10 cellular contexts compared by ENCODE assay signal in the genomic region with DNA sequence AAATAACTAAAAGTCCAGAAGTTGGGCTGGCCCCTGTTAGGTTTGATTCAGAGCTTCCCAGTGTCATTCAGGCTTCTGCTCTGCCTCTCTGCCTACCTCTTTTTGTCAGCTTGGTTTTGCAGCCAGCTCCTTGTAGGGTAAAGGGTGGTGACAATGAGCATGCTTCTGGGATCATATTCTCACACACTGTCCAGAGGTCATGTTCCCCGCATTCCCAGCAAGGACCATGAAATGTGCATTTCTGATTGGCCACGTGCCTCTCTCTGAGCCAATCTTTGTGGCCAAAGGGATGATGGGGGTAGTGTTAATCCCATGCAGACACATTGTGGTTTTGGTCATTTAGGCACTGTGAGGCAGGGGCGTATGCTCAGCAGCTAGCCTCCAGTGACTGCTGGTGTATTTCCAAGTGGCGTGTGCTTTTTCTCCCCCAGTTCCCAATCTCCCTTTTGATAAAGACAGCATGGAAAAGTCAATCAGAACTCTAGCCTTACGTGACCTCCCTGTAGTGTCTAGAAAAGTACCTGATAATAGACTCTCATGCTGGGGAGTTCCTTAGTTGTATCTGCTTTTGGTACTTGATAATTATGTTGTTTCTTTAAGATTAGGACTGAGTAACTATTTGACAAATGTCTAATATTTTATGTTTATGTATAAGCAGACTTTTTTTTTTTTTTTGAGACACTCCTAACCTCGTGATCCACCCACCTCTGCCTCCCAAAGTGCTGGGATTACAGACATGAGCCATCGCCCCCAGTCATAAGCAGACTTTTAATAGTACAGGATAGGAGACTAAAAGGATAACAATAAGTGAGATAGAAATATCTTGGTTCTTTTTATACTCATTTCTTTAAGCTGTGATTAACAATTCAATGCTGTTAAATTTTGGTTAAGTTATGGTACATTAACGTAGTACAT. TPM values are rescaled to one million over a fixed set of nuclear protein-coding genes. Genes with fewer than 3 reads are reported as not detected.
A peak's percentile ranks its signal among the peaks of the same experiment; 100 is the strongest.
DNase-seq lines count a peak whose midpoint lies in the region; ATAC-seq and TF ChIP-seq lines count a peak whose summit lies in the region.
"Had no signal": no experiment of that assay in that cellular context is flagged by ENCODE, and none has a peak within 500 bp of the region (broad histone marks: within the 10 kb centered on the region; RNA-seq: fewer than 3 reads in every experiment).

No MANE protein-coding gene starts in this region.

- DNase-seq in BJ (ENCODE audit: low read depth) (peak; percentile 11), NB4 (ENCODE audit: low read depth) (peak; percentile 33), fibroblast of peridontal ligament (ENCODE audit: extremely low read depth) (peak; percentile 64), myocyte (ENCODE audit: low read depth) (peak; percentile 92), WERI-Rb-1 (no peak), ecto neural progenitor cell (ENCODE audit: low spot score) (no peak), NK-92 (lab: John Stamatoyannopoulos, UW; ENCODE audit: unreplicated experiment) (no peak)
- DNase-seq: T-helper 9 cell had no signal

- ATAC-seq in HG03442 (IDR thresholded peaks at IDR 0.05; ENCODE audit: unreplicated experiment) = no peak

- no peaks in the 10 kb centered on the region for H3K9me3 ChIP-seq in WERI-Rb-1 (ENCODE audit: severe bottlenecking)

- CTCF ChIA-PET in BJ (lab: Yijun Ruan, JAX) = interaction anchor here (1.3 kb wide), 1 partner anchor 13 kb away, joined by 3 read pairs; no protein-coding TSS in a partner anchor

- POLR2A ChIA-PET in BJ (lab: Charles Lee) = no interaction called here

- no peak for TF ChIP-seq POLR2A in NB4 (IDR thresholded peaks at IDR 0.05; ENCODE audit: extremely low read depth, insufficient read length)

- H3K36me3 ChIP-seq in BJ (ENCODE audit: control insufficient read depth, insufficient read depth, low read length) (no peaks in the 10 kb centered on the region), WERI-Rb-1 (peaks cover 39% of the 10 kb centered on the region)

- no peak overlapping the region for H3K4me3 ChIP-seq in BJ (ENCODE audit: low read depth, low read length)
- no peak overlapping the region for H3K4me3 ChIP-seq in NB4 (ENCODE audit: low read depth, low read length)
- H3K4me3 ChIP-seq in WERI-Rb-1 (ENCODE audit: low read depth, low read length) = no peak overlapping the region
- H3K4me3 ChIP-seq: BLaER1 treated with 17β-estradiol and CSF1 and Interleukin-3, amounts not matched to agents 10 nM and 100 nM had no signal

- no peak for TF ChIP-seq CTCF in BJ (IDR thresholded peaks at IDR 0.05; ENCODE audit: insufficient read depth, low read depth, low read length)
- no peak for TF ChIP-seq CTCF in NB4 (IDR thresholded peaks at IDR 0.05; ENCODE audit: low read depth, low read length)
- TF ChIP-seq CTCF in WERI-Rb-1 (IDR thresholded peaks at IDR 0.05; ENCODE audit: low read depth, low read length) = no peak

- no peak overlapping the region for H3K27ac ChIP-seq in WERI-Rb-1
- H3K27ac ChIP-seq: BLaER1 treated with 17β-estradiol and CSF1 and Interleukin-3, amounts not matched to agents 10 nM and 100 nM had no signal

- no peaks in the 10 kb centered on the region for H3K27me3 ChIP-seq in BJ (ENCODE audit: control insufficient read depth, insufficient read depth, low read length)
- no peaks in the 10 kb centered on the region for H3K27me3 ChIP-seq in WERI-Rb-1 (ENCODE audit: insufficient read depth, low read depth, severe bottlenecking)
- H3K27me3 ChIP-seq: BLaER1 treated with 17β-estradiol and CSF1 and Interleukin-3, amounts not matched to agents 10 nM and 100 nM had no signal

RNA-seq across cellular contexts. Expression of a gene that starts 57.8 kb away (rescaled TPM):
- polyA plus RNA-seq in BJ (2011; rRNA removed) = 11.0 and 17.0 TPM in 2 replicates
- polyA minus RNA-seq in BJ (2011; rRNA and poly(A)+ RNA removed) = 8.8 and 9.0 TPM in 2 replicates
- 64.2 and 73.7 TPM in 2 replicates for total RNA-seq in myocyte
- 16.5 TPM for polyA plus RNA-seq in myocyte (2012)

Comparison
In these comparisons a context has a peak if more than half of its experiments do, and no peak if none do; other contexts are left out.
1. DNase-seq: peak in BJ (single experiment), NB4 (single experiment), fibroblast of peridontal ligament (single experiment) and myocyte (single experiment); none in WERI-Rb-1 (single experiment), ecto neural progenitor cell (single experiment) and NK-92 (single experiment).